In genomic region chr9:105483618-105484017, GRCh38 we compare ENCODE assay signal across 18 cellular contexts. TPM values are rescaled to one million over a fixed set of nuclear protein-coding genes. Genes with fewer than 3 reads are reported as not detected.
A peak's percentile ranks its signal among the peaks of the same experiment; 100 is the strongest.
DNase-seq lines count a peak whose midpoint lies in the region; ATAC-seq, FAIRE-seq and TF ChIP-seq lines count a peak whose summit lies in the region.
"Had no signal": no experiment of that assay in that cellular context is flagged by ENCODE, and none has a peak within 500 bp of the region (broad histone marks: within the 10 kb centered on the region; RNA-seq: fewer than 3 reads in every experiment).

No MANE protein-coding gene starts in this region.

- H3K4me3 ChIP-seq in HepG2 (replicated peaks in 1 of 3; ENCODE audit: insufficient read depth in 1 of 3, low read depth in 2 of 3, low read length in 3 of 3) (no peak overlapping the region), right lobe of liver (no peak overlapping the region)
- H3K4me3 ChIP-seq: GM23248 had no signal

- TF ChIP-seq POLR2A in HepG2 (IDR thresholded peaks at IDR 0.05; ENCODE audit: insufficient read depth in 1 of 2, low read depth in 2 of 2, low read length in 2 of 2) (no peak), right lobe of liver (IDR thresholded peaks at IDR 0.05) (no peak)

- no peaks in the 10 kb centered on the region for H4K20me1 ChIP-seq in HepG2 (ENCODE audit: insufficient read depth, low read length)

- H3K27ac ChIP-seq in HepG2 (ENCODE audit: extremely low read length, insufficient read depth, low read length) (no peak overlapping the region), right lobe of liver (no peak overlapping the region)
- H3K27ac ChIP-seq: GM23248 had no signal

- no peak for FAIRE-seq in HepG2 (lab: Jason Lieb, UNC)
- FAIRE-seq: islet of Langerhans, TTC549 had no signal

- no peak for TF ChIP-seq EP300 in HepG2 (IDR thresholded peaks at IDR 0.05; ENCODE audit: low read depth in 2 of 2, low read length in 2 of 2)
- no peak for TF ChIP-seq EP300 in HepG2 (CRISPR knock-in tag; IDR thresholded peaks at IDR 0.05; ENCODE audit: borderline replicate concordance)

- POLR2A ChIA-PET in HepG2 (lab: Yijun Ruan, JAX): no interaction called here

- no peak for TF ChIP-seq RAD21 in HepG2 (CRISPR knock-in tag; IDR thresholded peaks at IDR 0.05)

- H3K27me3 ChIP-seq in HepG2 (ENCODE audit: control insufficient read depth in 1 of 2, insufficient read depth in 2 of 2, low read length in 2 of 2) (no peaks in the 10 kb centered on the region), right lobe of liver (no peaks in the 10 kb centered on the region)

- TF ChIP-seq CTCF in HepG2 (CRISPR knock-in tag; IDR thresholded peaks at IDR 0.05) (0 out of 2 replicates have a peak, but pooled peaks have one; percentile 10), right lobe of liver (IDR thresholded peaks at IDR 0.05) (no peak), GM20000 (IDR thresholded peaks at IDR 0.05; ENCODE audit: extremely low read depth, missing control alignments) (no peak)

- H3K79me2 ChIP-seq in HepG2 (ENCODE audit: insufficient read depth, low read length): no peaks in the 10 kb centered on the region

- H3K4me1 ChIP-seq in HepG2 (ENCODE audit: insufficient read depth, low read length): peaks cover 5% of the 10 kb centered on the region; the same call in 1 of the 2 replicates
- H3K4me1 ChIP-seq in right lobe of liver: no peaks in the 10 kb centered on the region

- no peak overlapping the region for H3K9ac ChIP-seq in HepG2 (ENCODE audit: insufficient read depth, low read depth, low read length)
- H3K9ac ChIP-seq: GM23248 had no signal

- H3K36me3 ChIP-seq in HepG2 (replicated peaks in 1 of 2; ENCODE audit: control insufficient read depth in 1 of 2, insufficient read depth in 2 of 2, low read length in 2 of 2): peaks cover 0 to 15% of the 10 kb centered on the region in 2 experiments; a peak in 3 of 5 replicates
- no peaks in the 10 kb centered on the region for H3K36me3 ChIP-seq in right lobe of liver

- in situ Hi-C loops in HepG2 (cut with HindIII; ENCODE audit: extremely low pct_ligation_motif_present, low pct_unique_long_range_greater_than_20kb): no loop called here

- DNase-seq in HepG2 (ENCODE audit: low spot score) (no peak), right lobe of liver (no peak), NCI-H2227 (lab: John Stamatoyannopoulos, UW; ENCODE audit: unreplicated experiment) (no peak), AML-193 (lab: John Stamatoyannopoulos, UW) (no peak), GM20000 (ENCODE audit: low spot score) (no peak), HT-29 (ENCODE audit: low spot score) (no peak)
- DNase-seq: activated CD4-positive, alpha-beta memory T cell treated with anti-CD3 and anti-CD28 coated beads, Interleukin-2, amount 10 ng/mL, durations not matched to agents 7 days and 5 days; anterior cingulate cortex; CD4-positive, alpha-beta memory T cell; EL; erythroblast; GM23248; NCI-H1417 treated with DMSO at 0.1 percent for 48 hours; stimulated activated naive CD4-positive, alpha-beta T cell had no signal

- intact Hi-C loops in HepG2 (cut with micrococcal nuclease; ENCODE audit: unreplicated experiment): no loop called here
- intact Hi-C loops in right lobe of liver (cut with DNase I): no loop called here

- H2AFZ ChIP-seq in HepG2 (ENCODE audit: low read length): no peak overlapping the region
- H2AFZ ChIP-seq: GM23248 had no signal

- ATAC-seq in HepG2 (0 out of 3 replicates have a peak, but pooled peaks have one; percentile 35), right lobe of liver (no peak), GM21717 (IDR thresholded peaks at IDR 0.05; ENCODE audit: unreplicated experiment) (peak; percentile 70), HG03175 (IDR thresholded peaks at IDR 0.05; ENCODE audit: unreplicated experiment) (peak; percentile 77)

- no peaks in the 10 kb centered on the region for H3K9me3 ChIP-seq in HepG2 (ENCODE audit: low read length)
- H3K9me3 ChIP-seq in right lobe of liver: no peaks in the 10 kb centered on the region

- CTCF ChIA-PET in HepG2 (lab: Yijun Ruan, JAX; ENCODE audit: low intra/inter-chr PET ratio, low total read pairs): no interaction called here

- BruUV-seq in HepG2 (replicated peaks; lab: Mats Ljungman, UMichigan): no TSS peak

- H3K4me2 ChIP-seq in HepG2 (ENCODE audit: low read depth, low read length): no peak overlapping the region

TF ChIP-seq in HepG2, 621 proteins besides CTCF, POLR2A, EP300 and RAD21:
- 0 out of 2 replicates have a peak, but pooled peaks have one; percentile 10 for TF ChIP-seq STAG1 (CRISPR knock-in tag; IDR thresholded peaks at IDR 0.05)
- no peak for TF ChIP-seq SRY (CRISPR knock-in tag; IDR thresholded peaks at IDR 0.05)

RNA-seq across cellular contexts. Expression of gene FSD1L, which starts 35.8 kb away (rescaled TPM):
- 2.8 and 5.1 TPM in 2 replicates for total RNA-seq in HepG2 (2016; rRNA removed; fragmentation: Illumina TruSeq; extraction: Trizol)
- 4.7 and 6.0 TPM in 2 replicates for total RNA-seq in HepG2 (2016; cell fraction: cytosol; rRNA removed; fragmentation: Illumina TruSeq; extraction: Trizol; ENCODE audit: low read depth)
- total RNA-seq in HepG2 (2016; cell fraction: insoluble cytoplasmic fraction; rRNA removed; fragmentation: Illumina TruSeq; extraction: Trizol): 3.0 and 5.1 TPM in 2 replicates
- 2.3 and 2.5 TPM in 2 replicates for total RNA-seq in HepG2 (2016; cell fraction: membrane; rRNA removed; fragmentation: Illumina TruSeq; extraction: Trizol)
- 23.8 and 25.5 TPM in 2 replicates for total RNA-seq in HepG2 (2016; cell fraction: nucleus; rRNA removed; fragmentation: Illumina TruSeq; extraction: Trizol)
- polyA plus RNA-seq in HepG2 (2011; rRNA removed): 4.1 and 4.2 TPM in 2 replicates
- polyA plus RNA-seq in HepG2 (2011; cell fraction: cytosol; rRNA removed): 0.66 and 0.76 TPM in 2 replicates
- polyA plus RNA-seq in HepG2 (2011; cell fraction: nucleus; rRNA removed): 5.8 and 9.2 TPM in 2 replicates
- 6.1 and 6.9 TPM in 2 replicates for polyA plus RNA-seq in HepG2 (2012)
- polyA plus RNA-seq in HepG2 (2016; cell fraction: cytosol; fragmentation: Illumina TruSeq; extraction: Trizol; ENCODE audit: low read depth): 0.33 and 0.41 TPM in 2 replicates
- 1.8 and 2.1 TPM in 2 replicates for polyA plus RNA-seq in HepG2 (2016; cell fraction: insoluble cytoplasmic fraction; fragmentation: Illumina TruSeq; extraction: Trizol; ENCODE audit: low read depth)
- polyA plus RNA-seq in HepG2 (2016; cell fraction: membrane; fragmentation: Illumina TruSeq; extraction: Trizol; ENCODE audit: low read depth): 0.48 and 0.66 TPM in 2 replicates
- 13.2 and 14.2 TPM in 2 replicates for polyA plus RNA-seq in HepG2 (2016; cell fraction: nucleus; fragmentation: Illumina TruSeq; extraction: Trizol; ENCODE audit: insufficient read depth, low read depth)
- 1.7 and 3.3 TPM in 2 replicates for polyA minus RNA-seq in HepG2 (2011; rRNA and poly(A)+ RNA removed; ENCODE audit: low replicate concordance)
- polyA minus RNA-seq in HepG2 (2011; cell fraction: cytosol; rRNA and poly(A)+ RNA removed): 1.8 and 2.5 TPM in 2 replicates
- polyA minus RNA-seq in HepG2 (2011; cell fraction: nucleus; rRNA and poly(A)+ RNA removed): 89.1 and 107 TPM in 2 replicates
- total RNA-seq in right lobe of liver: 1 to 10 TPM in 5 of 6 experiments, under 1 TPM in 1; 0.46 to 2.0 (median 1.3) TPM
- 0.97 and 2.7 TPM in 2 replicates for total RNA-seq in HT-29 (2014; rRNA removed; shearing (Covaris generic))

Comparison
In these comparisons a context has a peak if more than half of its experiments do, and no peak if none do; other contexts are left out.
1. ATAC-seq: peak in HepG2 (single experiment), GM21717 (single experiment) and HG03175 (single experiment); none in right lobe of liver (0 of 4).